1 cellular context compared by ENCODE assay signal in the genomic region with DNA sequence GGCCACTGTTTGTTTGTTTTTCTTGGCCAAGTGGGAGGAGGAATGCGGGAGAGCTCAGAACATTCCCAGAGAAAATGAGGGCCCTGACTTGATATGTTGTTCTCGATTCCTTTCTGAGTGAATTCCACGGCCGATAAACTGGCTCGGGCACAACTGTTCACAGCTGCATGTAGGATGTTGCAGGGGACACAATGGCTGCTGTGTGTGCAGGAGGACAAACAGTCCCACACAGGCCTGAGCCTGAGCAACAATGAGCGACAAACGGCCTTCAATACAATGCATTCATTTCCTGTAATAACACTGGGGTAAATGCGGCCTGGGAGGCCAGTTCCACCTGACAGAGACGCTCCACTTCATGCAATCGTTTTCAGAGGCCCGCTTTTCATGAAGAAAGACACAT.
TF ChIP-seq lines count a peak whose summit lies in the region.

No MANE protein-coding gene starts in this region.

TF ChIP-seq in WTC11, 78 proteins besides CTCF, POLR2A, EP300 and RAD21 (continued from another document):
- TF ChIP-seq, protein P1, sequence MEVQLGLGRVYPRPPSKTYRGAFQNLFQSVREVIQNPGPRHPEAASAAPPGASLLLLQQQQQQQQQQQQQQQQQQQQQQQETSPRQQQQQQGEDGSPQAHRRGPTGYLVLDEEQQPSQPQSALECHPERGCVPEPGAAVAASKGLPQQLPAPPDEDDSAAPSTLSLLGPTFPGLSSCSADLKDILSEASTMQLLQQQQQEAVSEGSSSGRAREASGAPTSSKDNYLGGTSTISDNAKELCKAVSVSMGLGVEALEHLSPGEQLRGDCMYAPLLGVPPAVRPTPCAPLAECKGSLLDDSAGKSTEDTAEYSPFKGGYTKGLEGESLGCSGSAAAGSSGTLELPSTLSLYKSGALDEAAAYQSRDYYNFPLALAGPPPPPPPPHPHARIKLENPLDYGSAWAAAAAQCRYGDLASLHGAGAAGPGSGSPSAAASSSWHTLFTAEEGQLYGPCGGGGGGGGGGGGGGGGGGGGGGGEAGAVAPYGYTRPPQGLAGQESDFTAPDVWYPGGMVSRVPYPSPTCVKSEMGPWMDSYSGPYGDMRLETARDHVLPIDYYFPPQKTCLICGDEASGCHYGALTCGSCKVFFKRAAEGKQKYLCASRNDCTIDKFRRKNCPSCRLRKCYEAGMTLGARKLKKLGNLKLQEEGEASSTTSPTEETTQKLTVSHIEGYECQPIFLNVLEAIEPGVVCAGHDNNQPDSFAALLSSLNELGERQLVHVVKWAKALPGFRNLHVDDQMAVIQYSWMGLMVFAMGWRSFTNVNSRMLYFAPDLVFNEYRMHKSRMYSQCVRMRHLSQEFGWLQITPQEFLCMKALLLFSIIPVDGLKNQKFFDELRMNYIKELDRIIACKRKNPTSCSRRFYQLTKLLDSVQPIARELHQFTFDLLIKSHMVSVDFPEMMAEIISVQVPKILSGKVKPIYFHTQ (CRISPR knock-in tag; IDR thresholded peaks at IDR 0.05), result no peak
- TF ChIP-seq, protein P2, sequence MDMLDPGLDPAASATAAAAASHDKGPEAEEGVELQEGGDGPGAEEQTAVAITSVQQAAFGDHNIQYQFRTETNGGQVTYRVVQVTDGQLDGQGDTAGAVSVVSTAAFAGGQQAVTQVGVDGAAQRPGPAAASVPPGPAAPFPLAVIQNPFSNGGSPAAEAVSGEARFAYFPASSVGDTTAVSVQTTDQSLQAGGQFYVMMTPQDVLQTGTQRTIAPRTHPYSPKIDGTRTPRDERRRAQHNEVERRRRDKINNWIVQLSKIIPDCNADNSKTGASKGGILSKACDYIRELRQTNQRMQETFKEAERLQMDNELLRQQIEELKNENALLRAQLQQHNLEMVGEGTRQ (CRISPR knock-in tag; IDR thresholded peaks at IDR 0.05), result no peak
- TF ChIP-seq ZNF263 (CRISPR knock-in tag; IDR thresholded peaks at IDR 0.05; ENCODE audit: low read depth), result no peak
- TF ChIP-seq RELA (CRISPR knock-in tag; IDR thresholded peaks at IDR 0.05; ENCODE audit: borderline replicate concordance), result no peak
- TF ChIP-seq TCF7 (CRISPR knock-in tag; IDR thresholded peaks at IDR 0.05; ENCODE audit: low read depth), result no peak
- TF ChIP-seq GABPB1 (CRISPR knock-in tag; IDR thresholded peaks at IDR 0.05), result no peak
- no peak for TF ChIP-seq NFATC4 (CRISPR knock-in tag; IDR thresholded peaks at IDR 0.05)
- TF ChIP-seq ZNF281 (CRISPR knock-in tag; IDR thresholded peaks at IDR 0.05), result no peak
- no peak for TF ChIP-seq TEAD4 (CRISPR knock-in tag; IDR thresholded peaks at IDR 0.05)
- no peak for TF ChIP-seq RORB (CRISPR knock-in tag; IDR thresholded peaks at IDR 0.05)
